8 cellular contexts compared by ENCODE assay signal in the genomic region with DNA sequence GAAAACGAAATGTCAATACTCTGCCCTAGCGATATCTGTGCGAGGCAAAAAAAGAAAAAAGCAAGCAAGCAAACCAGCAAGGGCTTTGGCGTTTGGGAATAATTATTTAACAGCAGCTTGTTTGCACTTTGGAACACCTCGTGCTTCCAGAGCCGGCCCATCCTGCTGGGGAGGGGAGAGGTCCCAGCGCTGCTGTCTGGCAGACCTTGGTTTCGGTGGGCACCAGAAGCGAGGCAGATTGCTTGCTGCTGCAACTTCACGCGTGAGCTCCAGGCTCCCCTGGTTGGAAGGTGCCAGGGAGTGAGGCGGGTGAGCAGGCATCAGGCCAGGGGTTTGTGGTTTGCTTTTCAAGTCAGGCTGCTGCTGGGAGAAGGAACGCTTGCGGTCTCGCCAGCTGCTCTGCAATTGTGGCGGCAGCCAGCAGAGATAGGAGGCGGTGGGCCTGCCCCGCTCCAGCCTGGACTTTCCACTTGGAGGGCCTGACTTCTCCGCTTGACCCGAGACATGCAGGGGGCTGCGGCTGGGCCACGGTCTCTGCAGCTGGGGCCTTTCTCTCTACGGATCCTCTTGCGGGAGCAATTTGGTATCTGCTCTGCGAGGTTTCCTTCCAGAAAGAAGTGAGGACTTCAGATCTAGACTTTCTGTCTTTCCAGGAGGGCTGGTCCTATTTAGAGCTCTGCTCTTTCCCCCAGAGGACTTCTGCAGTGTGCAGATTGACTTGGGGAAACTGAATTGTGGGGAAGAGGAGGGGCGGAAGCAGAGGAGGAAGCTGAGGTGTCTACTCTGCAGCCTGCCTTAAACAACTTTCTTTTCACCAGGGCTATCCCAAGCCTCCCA.
A peak's percentile ranks its signal among the peaks of the same experiment; 100 is the strongest.
DNase-seq lines count a peak whose midpoint lies in the region; ATAC-seq, FAIRE-seq and TF ChIP-seq lines count a peak whose summit lies in the region.

No MANE protein-coding gene starts in this region.

- H3K4me3 ChIP-seq in astrocyte (ENCODE audit: insufficient read depth, low read depth, low read length), result no peak overlapping the region
- peak overlapping the region; percentile 61 for H3K4me3 ChIP-seq in skeletal muscle satellite cell (ENCODE audit: low read length)

- H3K36me3 ChIP-seq in astrocyte (ENCODE audit: insufficient read depth, low read length) (peaks cover 8% of the 10 kb centered on the region), skeletal muscle satellite cell (ENCODE audit: insufficient read depth, low read length) (peaks cover 4% of the 10 kb centered on the region)

- FAIRE-seq in astrocyte (lab: Jason Lieb, UNC), result peak; percentile 54

- H3K4me3 Mint-ChIP-seq in astrocyte (ENCODE audit: unreplicated experiment), result no peak overlapping the region

- peaks cover 18% of the 10 kb centered on the region for H3K36me3 Mint-ChIP-seq in astrocyte (ENCODE audit: low read depth, unreplicated experiment)

- H3K4me1 ChIP-seq in astrocyte (ENCODE audit: insufficient read depth, low read length) (peaks cover 48% of the 10 kb centered on the region), skeletal muscle satellite cell (ENCODE audit: control insufficient read depth, insufficient read depth, low read length) (peaks cover 54% of the 10 kb centered on the region)

- H3K27ac Mint-ChIP-seq in astrocyte (ENCODE audit: unreplicated experiment), result no peak overlapping the region

- no peak for TF ChIP-seq CTCF in astrocyte (IDR thresholded peaks at IDR 0.05; ENCODE audit: insufficient read depth, low read depth, low read length)

- H3K9me3 ChIP-seq in astrocyte (ENCODE audit: insufficient read depth, low read depth, low read length) (no peaks in the 10 kb centered on the region), skeletal muscle satellite cell (replicated peaks; ENCODE audit: low read length) (no peaks in the 10 kb centered on the region)

- H3K27ac ChIP-seq in astrocyte (ENCODE audit: low read depth, low read length), result peak overlapping the region; percentile 45

- H3K9ac ChIP-seq in astrocyte (ENCODE audit: low read length), result peak overlapping the region; percentile 21
- peak overlapping the region; percentile 71 for H3K9ac ChIP-seq in skeletal muscle satellite cell (ENCODE audit: low read depth, low read length)

- H3K4me2 ChIP-seq in astrocyte (ENCODE audit: low read length) (peak overlapping the region; percentile 78), skeletal muscle satellite cell (ENCODE audit: low read length) (peak overlapping the region; percentile 81)

- H3K79me2 ChIP-seq in astrocyte (ENCODE audit: insufficient read depth, low read length), result no peaks in the 10 kb centered on the region

- H3K27me3 Mint-ChIP-seq in astrocyte (ENCODE audit: low read depth, unreplicated experiment), result no peaks in the 10 kb centered on the region

- peaks cover 15% of the 10 kb centered on the region for H3K4me1 Mint-ChIP-seq in astrocyte (ENCODE audit: low read depth, unreplicated experiment)

- H3K27me3 ChIP-seq in astrocyte (ENCODE audit: insufficient read depth, low read length) (no peaks in the 10 kb centered on the region), skeletal muscle satellite cell (ENCODE audit: control insufficient read depth, insufficient read depth, low read length) (no peaks in the 10 kb centered on the region)

- no peaks in the 10 kb centered on the region for H4K20me1 ChIP-seq in astrocyte (ENCODE audit: insufficient read depth, low read length)

- ATAC-seq in HG03442 (IDR thresholded peaks at IDR 0.05; ENCODE audit: unreplicated experiment), result peak; percentile 54

- DNase-seq in DMS79 treated with DMSO at 0.1 percent for 48 hours (lab: John Stamatoyannopoulos, UW) (peak; percentile 56), SKM-1 treated with dmso at 0.1 percent for 144 hours (lab: John Stamatoyannopoulos, UW; ENCODE audit: unreplicated experiment) (peak; percentile 45), astrocyte (ENCODE audit: low read depth) (peak; percentile 97), hepatic stellate cell (ENCODE audit: low spot score) (peak; percentile 77), COLO829 (ENCODE audit: low spot score) (no peak)
- no peak for DNase-seq in effector CD4-positive, alpha-beta T cell

- peaks cover 2% of the 10 kb centered on the region for H3K9me3 Mint-ChIP-seq in astrocyte (ENCODE audit: unreplicated experiment)

- no peak overlapping the region for H2AFZ ChIP-seq in astrocyte (ENCODE audit: low read depth, low read length)

Comparison
In these comparisons a context has a peak if more than half of its experiments do, and no peak if none do; other contexts are left out.
1. DNase-seq: peak in DMS79 treated with DMSO at 0.1 percent for 48 hours (single experiment), SKM-1 treated with dmso at 0.1 percent for 144 hours (single experiment), astrocyte (single experiment) and hepatic stellate cell (single experiment); none in effector CD4-positive, alpha-beta T cell (single experiment) and COLO829 (single experiment).